Comparison of ENCODE assay signal across 9 cellular contexts in the genomic region with DNA sequence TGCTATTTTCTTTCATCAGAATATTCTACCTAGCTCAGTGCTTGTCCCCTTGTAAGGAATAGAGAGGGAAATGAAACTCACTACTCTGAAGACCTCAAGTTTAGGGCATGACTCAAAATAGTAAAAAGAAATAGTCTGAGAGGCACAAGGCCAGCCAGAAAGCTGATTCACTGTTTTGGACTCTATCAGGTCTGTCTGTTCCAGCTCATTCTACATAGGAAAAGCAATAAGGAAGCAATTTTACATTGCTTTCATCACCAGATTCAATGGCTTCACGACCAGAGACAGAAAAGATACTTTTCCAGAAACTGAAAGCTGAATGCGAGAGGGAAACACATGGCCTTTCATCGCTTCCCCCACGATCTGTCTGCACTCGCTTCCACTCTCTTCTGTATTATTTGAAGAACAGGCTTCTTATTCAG.
DNase-seq lines count a peak whose midpoint lies in the region; ATAC-seq and TF ChIP-seq lines count a peak whose summit lies in the region.
"Had no signal": no experiment of that assay in that cellular context is flagged by ENCODE, and none has a peak within 500 bp of the region (broad histone marks: within the 10 kb centered on the region; RNA-seq: fewer than 3 reads in every experiment).

No MANE protein-coding gene starts in this region.

- H3K27me3 ChIP-seq in smooth muscle cell (ENCODE audit: low read depth) (no peaks in the 10 kb centered on the region), suprapubic skin (no peaks in the 10 kb centered on the region)

- TF ChIP-seq CTCF in epithelial cell of esophagus (IDR thresholded peaks at IDR 0.05; ENCODE audit: insufficient read depth, low read depth, low read length, missing control alignments) (no peak), smooth muscle cell (IDR thresholded peaks at IDR 0.05; ENCODE audit: borderline replicate concordance, insufficient read depth, poor library complexity, severe bottlenecking) (no peak), suprapubic skin (IDR thresholded peaks at IDR 0.05) (no peak)

- DNase-seq in AG08396 (ENCODE audit: low spot score) (peak; percentile 46), epithelial cell of esophagus (ENCODE audit: low read depth) (peak; percentile 56), smooth muscle cell (lab: John Stamatoyannopoulos, UW; ENCODE audit: unreplicated experiment) (no peak), activated gamma-delta T cell treated with Interleukin-2 at 50 U/mL for 16 hours (no peak), suprapubic skin (ENCODE audit: low spot score in 2 of 2) (no peak)
- no peak for DNase-seq in effector CD4-positive, alpha-beta T cell

- H3K9ac ChIP-seq in smooth muscle cell (ENCODE audit: low read depth): peak overlapping the region; percentile 19

- H3K4me2 ChIP-seq in smooth muscle cell: peak overlapping the region; percentile 77

- ATAC-seq in GM21367 (IDR thresholded peaks at IDR 0.05; ENCODE audit: unreplicated experiment) (peak; percentile 98), HG03565 (IDR thresholded peaks at IDR 0.05; ENCODE audit: unreplicated experiment) (peak; percentile 98)

- 14% methylated on average over 5 of the region's 5 CpGs for WGBS in smooth muscle cell (ENCODE audit: low lambda C conversion rate)
- WGBS in suprapubic skin: 11% methylated on average over 5 of the region's 5 CpGs

- H3K4me1 ChIP-seq in smooth muscle cell (ENCODE audit: low read depth): no peaks in the 10 kb centered on the region
- H3K4me1 ChIP-seq in suprapubic skin: peaks cover 4% of the 10 kb centered on the region

- H2AFZ ChIP-seq in smooth muscle cell (ENCODE audit: low read depth): peak overlapping the region; percentile 69

- no peak for TF ChIP-seq POLR2A in suprapubic skin (IDR thresholded peaks at IDR 0.05)

- H3K9me3 ChIP-seq in smooth muscle cell (replicated peaks; ENCODE audit: low read depth): no peaks in the 10 kb centered on the region
- H3K9me3 ChIP-seq in suprapubic skin: no peaks in the 10 kb centered on the region

- H3K4me3 ChIP-seq in epithelial cell of esophagus (ENCODE audit: low read length) (no peak overlapping the region), smooth muscle cell (no peak overlapping the region), suprapubic skin (no peak overlapping the region)

- peak overlapping the region; percentile 62 for H3K27ac ChIP-seq in smooth muscle cell (ENCODE audit: low read depth)
- H3K27ac ChIP-seq in suprapubic skin: no peak overlapping the region
- H3K27ac ChIP-seq: C4-2B had no signal

- no peaks in the 10 kb centered on the region for H3F3A ChIP-seq in smooth muscle cell (ENCODE audit: low read depth)

- no peaks in the 10 kb centered on the region for H3K79me2 ChIP-seq in smooth muscle cell (ENCODE audit: low read depth)

- no peak for TF ChIP-seq EP300 in suprapubic skin (IDR thresholded peaks at IDR 0.05)

- H4K20me1 ChIP-seq in smooth muscle cell (ENCODE audit: low read depth): no peaks in the 10 kb centered on the region

- H3K36me3 ChIP-seq in smooth muscle cell (ENCODE audit: low read depth): no peaks in the 10 kb centered on the region
- no peaks in the 10 kb centered on the region for H3K36me3 ChIP-seq in suprapubic skin

Comparison
In these comparisons a context has a peak if more than half of its experiments do, and no peak if none do; other contexts are left out.
1. DNase-seq: peak in AG08396 (single experiment) and epithelial cell of esophagus (single experiment); none in smooth muscle cell (single experiment), effector CD4-positive, alpha-beta T cell (single experiment), activated gamma-delta T cell treated with Interleukin-2 at 50 U/mL for 16 hours (single experiment) and suprapubic skin (0 of 2).